ENCODE assay signal across 1 cellular context in the genomic region with DNA sequence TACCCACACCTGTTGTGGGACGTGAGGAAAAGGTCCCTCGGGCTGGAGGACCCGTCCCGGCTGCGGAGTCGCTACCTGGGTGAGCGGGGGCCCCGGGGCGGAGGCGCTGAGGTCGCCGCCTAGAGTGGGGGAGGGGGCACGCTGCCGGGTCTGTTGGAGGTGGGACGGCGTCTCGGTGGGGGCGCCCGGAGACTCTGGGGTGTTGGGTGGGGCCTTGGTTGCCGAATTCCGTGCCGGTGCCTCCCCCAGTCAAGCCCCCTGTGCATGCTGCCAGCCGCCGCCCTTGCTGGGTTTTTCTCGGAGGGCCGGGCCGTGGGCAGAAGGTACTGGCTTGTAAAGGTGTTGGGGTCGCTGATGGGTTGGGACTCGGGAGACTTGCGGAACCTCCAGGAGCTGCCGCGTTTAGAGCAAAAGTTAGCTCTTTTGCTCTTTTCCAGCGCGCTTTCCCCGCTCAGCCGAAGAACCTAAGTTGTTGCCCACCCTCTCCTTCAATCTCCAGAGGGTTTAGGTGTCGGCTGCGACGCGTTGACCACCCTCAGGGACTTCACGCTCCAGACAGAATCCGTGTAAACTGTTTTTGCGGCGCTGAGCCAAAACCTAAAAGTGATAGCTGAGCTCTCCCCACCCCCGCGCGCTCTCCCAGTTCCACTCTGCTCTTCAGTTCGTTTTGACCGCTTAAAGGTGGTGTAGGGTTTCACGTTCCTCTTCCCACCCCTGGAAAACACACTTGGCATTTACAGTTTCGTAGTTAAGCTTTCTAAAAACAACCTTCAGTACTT.
TF ChIP-seq lines count a peak whose summit lies in the region.

Gene MPC2 (minus strand): TSS at position 143 of the 779 bp plus-strand sequence. CDS start 1,231 bp downstream, outside the sequence.

TF ChIP-seq in K562, 482 proteins besides CTCF, POLR2A, EP300 and RAD21 (continued from another document and continues in another):
- TF ChIP-seq, protein P1, sequence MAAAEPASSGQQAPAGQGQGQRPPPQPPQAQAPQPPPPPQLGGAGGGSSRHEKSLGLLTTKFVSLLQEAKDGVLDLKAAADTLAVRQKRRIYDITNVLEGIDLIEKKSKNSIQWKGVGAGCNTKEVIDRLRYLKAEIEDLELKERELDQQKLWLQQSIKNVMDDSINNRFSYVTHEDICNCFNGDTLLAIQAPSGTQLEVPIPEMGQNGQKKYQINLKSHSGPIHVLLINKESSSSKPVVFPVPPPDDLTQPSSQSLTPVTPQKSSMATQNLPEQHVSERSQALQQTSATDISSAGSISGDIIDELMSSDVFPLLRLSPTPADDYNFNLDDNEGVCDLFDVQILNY (CRISPR knock-in tag; IDR thresholded peaks at IDR 0.05): 0 out of 2 replicates have a peak, but pooled peaks have one; percentile 56
- TF ChIP-seq NR4A1 (CRISPR knock-in tag; IDR thresholded peaks at IDR 0.05): no peak
- no peak for TF ChIP-seq NR4A1 (tag; IDR thresholded peaks at IDR 0.05)
- no peak for TF ChIP-seq MEF2D (tag; conservative IDR thresholded peaks at IDR 0.05; ENCODE audit: low read depth)
- TF ChIP-seq CREM (IDR thresholded peaks at IDR 0.05; ENCODE audit: low read depth): 0 out of 2 replicates have a peak, but pooled peaks have one; percentile 14
- TF ChIP-seq HMBOX1 (IDR thresholded peaks at IDR 0.05): peak; percentile 71; the same call in 1 of the 2 replicates
- TF ChIP-seq SNRNP70 (optimal IDR thresholded peaks at IDR 0.05; ENCODE audit: low read depth, low read length): no peak
- peak in 1 of 2 experiments; percentile 83; a peak in 2 of 4 replicates for TF ChIP-seq UBTF (IDR thresholded peaks at IDR 0.05; ENCODE audit: borderline replicate concordance in 1 of 2, low read depth in 2 of 2, low read length in 2 of 2)
- TF ChIP-seq ZNF561 (CRISPR knock-in tag; conservative IDR thresholded peaks at IDR 0.05): no peak
- peak in 1 of 2 experiments; percentile 15; a peak in 2 of 4 replicates for TF ChIP-seq MNT (conservative IDR thresholded peaks at IDR 0.05)
- peak in 1 of 2 experiments; percentile 15 for TF ChIP-seq E2F6 (IDR thresholded peaks at IDR 0.05; ENCODE audit: borderline replicate concordance in 1 of 2, extremely low read depth in 1 of 2, insufficient read depth in 1 of 2, insufficient read length in 1 of 2, low read depth in 1 of 2, low read length in 1 of 2, poor library complexity in 1 of 2, severe bottlenecking in 1 of 2)
- no peak for TF ChIP-seq ATF1 (CRISPR knock-in tag; IDR thresholded peaks at IDR 0.05)
- TF ChIP-seq ATF1 (tag; IDR thresholded peaks at IDR 0.05): peak; percentile 46
- TF ChIP-seq, protein P2, sequence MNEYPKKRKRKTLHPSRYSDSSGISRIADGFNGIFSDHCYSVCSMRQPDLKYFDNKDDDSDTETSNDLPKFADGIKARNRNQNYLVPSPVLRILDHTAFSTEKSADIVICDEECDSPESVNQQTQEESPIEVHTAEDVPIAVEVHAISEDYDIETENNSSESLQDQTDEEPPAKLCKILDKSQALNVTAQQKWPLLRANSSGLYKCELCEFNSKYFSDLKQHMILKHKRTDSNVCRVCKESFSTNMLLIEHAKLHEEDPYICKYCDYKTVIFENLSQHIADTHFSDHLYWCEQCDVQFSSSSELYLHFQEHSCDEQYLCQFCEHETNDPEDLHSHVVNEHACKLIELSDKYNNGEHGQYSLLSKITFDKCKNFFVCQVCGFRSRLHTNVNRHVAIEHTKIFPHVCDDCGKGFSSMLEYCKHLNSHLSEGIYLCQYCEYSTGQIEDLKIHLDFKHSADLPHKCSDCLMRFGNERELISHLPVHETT (CRISPR knock-in tag; conservative IDR thresholded peaks at IDR 0.05 in 1 of 2, IDR thresholded peaks at IDR 0.05 in 1 of 2): peak in 1 of 2 experiments; percentile 9; a peak in 1 of 4 replicates
- peak; percentile 15 for TF ChIP-seq SMAD1 (IDR thresholded peaks at IDR 0.05; ENCODE audit: low read depth, low read length, partially characterized antibody)
- TF ChIP-seq ZNF589 (CRISPR knock-in tag; IDR thresholded peaks at IDR 0.05; ENCODE audit: low read depth): no peak
- peak; percentile 49; the same call in 1 of the 2 replicates for TF ChIP-seq SPI1 (IDR thresholded peaks at IDR 0.05; ENCODE audit: borderline replicate concordance, low read depth, low read length)
- no peak; the same call in 1 of the 2 replicates for TF ChIP-seq MBD2 (IDR thresholded peaks at IDR 0.05; ENCODE audit: borderline replicate concordance, low read depth)
- TF ChIP-seq ATF4 (CRISPR knock-in tag; IDR thresholded peaks at IDR 0.05): no peak
- TF ChIP-seq ZNF316 (IDR thresholded peaks at IDR 0.05): no peak
- peak; percentile 20 for TF ChIP-seq HMGN3 (IDR thresholded peaks at IDR 0.05; ENCODE audit: borderline replicate concordance, extremely low read depth, insufficient read length, low read depth, low read length)
- TF ChIP-seq, protein P3, sequence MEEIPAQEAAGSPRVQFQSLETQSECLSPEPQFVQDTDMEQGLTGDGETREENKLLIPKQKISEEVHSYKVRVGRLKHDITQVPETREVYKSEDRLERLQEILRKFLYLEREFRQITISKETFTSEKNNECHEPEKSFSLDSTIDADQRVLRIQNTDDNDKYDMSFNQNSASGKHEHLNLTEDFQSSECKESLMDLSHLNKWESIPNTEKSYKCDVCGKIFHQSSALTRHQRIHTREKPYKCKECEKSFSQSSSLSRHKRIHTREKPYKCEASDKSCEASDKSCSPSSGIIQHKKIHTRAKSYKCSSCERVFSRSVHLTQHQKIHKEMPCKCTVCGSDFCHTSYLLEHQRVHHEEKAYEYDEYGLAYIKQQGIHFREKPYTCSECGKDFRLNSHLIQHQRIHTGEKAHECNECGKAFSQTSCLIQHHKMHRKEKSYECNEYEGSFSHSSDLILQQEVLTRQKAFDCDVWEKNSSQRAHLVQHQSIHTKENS (CRISPR knock-in tag; IDR thresholded peaks at IDR 0.05): no peak
- TF ChIP-seq KLF6 (CRISPR knock-in tag; IDR thresholded peaks at IDR 0.05; ENCODE audit: borderline replicate concordance): no peak
- peak; percentile 82; the same call in 1 of the 2 replicates for TF ChIP-seq ZNF12 (CRISPR knock-in tag; IDR thresholded peaks at IDR 0.05)
- TF ChIP-seq GATAD2A (IDR thresholded peaks at IDR 0.05): peak; percentile 12; the same call in 1 of the 2 replicates
- TF ChIP-seq TAF7 (tag; IDR thresholded peaks at IDR 0.05): peak; percentile 64; the same call in 1 of the 2 replicates
- no peak; the same call in 1 of the 2 replicates for TF ChIP-seq BRD4 (IDR thresholded peaks at IDR 0.05)
